In the genomic region with DNA sequence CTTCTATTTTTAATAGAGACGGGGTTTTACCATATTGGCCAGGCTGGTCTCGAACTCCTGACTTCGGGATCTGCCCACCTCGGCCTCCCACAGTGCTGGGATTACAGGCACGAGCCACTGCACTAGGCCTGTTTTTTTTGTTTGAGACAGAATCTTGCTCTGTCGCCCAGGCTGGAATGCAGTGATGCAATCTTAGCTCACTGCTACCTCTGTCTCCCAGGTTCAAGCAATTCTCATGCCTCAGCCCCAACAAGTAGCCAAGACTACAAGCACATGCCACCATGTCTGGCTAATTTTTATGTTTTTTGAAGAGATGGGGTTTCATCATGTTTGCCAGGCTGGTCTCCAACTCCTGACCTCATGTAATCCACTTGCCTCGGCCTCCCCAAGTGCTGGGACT, we compare ENCODE assay signal across 29 cellular contexts.
DNase-seq lines count a peak whose midpoint lies in the region; ATAC-seq, FAIRE-seq and TF ChIP-seq lines count a peak whose summit lies in the region.
"Had no signal": no experiment of that assay in that cellular context is flagged by ENCODE, and none has a peak within 500 bp of the region (broad histone marks: within the 10 kb centered on the region; RNA-seq: fewer than 3 reads in every experiment).

No MANE protein-coding gene starts in this region.

- no peak overlapping the region for H2BK15ac ChIP-seq in IMR-90 (ENCODE audit: low read depth, low read length)

- H3K4me3 Mint-ChIP-seq in CD4-positive, alpha-beta memory T cell, result no peak overlapping the region
- H3K4me3 Mint-ChIP-seq: activated naive CD8-positive, alpha-beta T cell treated with anti-CD3 and anti-CD28 coated beads, Interleukin-2, amount 50 U/mL, for 24 hours; activated T-cell treated with anti-CD3 and anti-CD28 coated beads, Interleukin-2, amount 50 U/mL, for 4 hours; H9; immature natural killer cell; mesothelial cell of epicardium; naive B cell had no signal

- peak; percentile 29 for DNase-seq in IMR-90
- DNase-seq in K562 (ENCODE audit: extremely low read depth in 1 of 4, low spot score in 3 of 4), result no peak
- peak; percentile 13 for DNase-seq in fibroblast of villous mesenchyme (ENCODE audit: low read depth)
- DNase-seq in retinal pigment epithelial cell (ENCODE audit: low read depth), result peak; percentile 0
- DNase-seq in activated CD8-positive, alpha-beta memory T cell treated with anti-CD3 and anti-CD28 coated beads, Interleukin-2, amount 50 U/mL, for 4 hours, result no peak
- DNase-seq in GOT3 (lab: John Stamatoyannopoulos, UW), result no peak
- DNase-seq in CD4-positive, alpha-beta memory T cell, result no peak
- DNase-seq: activated CD4-positive, alpha-beta T cell treated with anti-CD3 and anti-CD28 coated beads for 48 hours; activated naive CD8-positive, alpha-beta T cell treated with anti-CD3 and anti-CD28 coated beads, Interleukin-2, amount 50 U/mL, for 24 hours; activated T-cell treated with anti-CD3 and anti-CD28 coated beads, Interleukin-2, amount 50 U/mL, for 4 hours; colonic mucosa; effector memory CD4-positive, alpha-beta T cell; H9; immature natural killer cell; left ventricle myocardium superior; naive B cell; NCI-H1436; stimulated activated CD4-positive, alpha-beta T cell treated with anti-CD3 and anti-CD28 coated beads, Interleukin-15, amount 100 ng/mL, for 24 hours; stimulated activated naive CD4-positive, alpha-beta T cell; T-helper 2 cell; testis; uterus had no signal

- H3K27me3 ChIP-seq in IMR-90 (ENCODE audit: control insufficient read depth, insufficient read depth, low read length) (no peaks in the 10 kb centered on the region), K562 (ENCODE audit: control insufficient read depth in 2 of 2, insufficient read depth in 2 of 2, low read length in 2 of 2) (no peaks in the 10 kb centered on the region)
- H3K27me3 ChIP-seq in CD4-positive, alpha-beta memory T cell (ENCODE audit: insufficient read depth, low read length), result no peaks in the 10 kb centered on the region
- H3K27me3 ChIP-seq: colonic mucosa, gastroesophageal sphincter, hepatocyte, testis, uterus had no signal

- intact Hi-C loops in IMR-90 (cut with micrococcal nuclease), result no loop called here
- intact Hi-C loops in K562 (cut with micrococcal nuclease), result no loop called here
- intact Hi-C loops in CD4-positive, alpha-beta memory T cell (cut with micrococcal nuclease), result no loop called here

- no peak overlapping the region for H3K27ac Mint-ChIP-seq in CD4-positive, alpha-beta memory T cell
- H3K27ac Mint-ChIP-seq: activated naive CD8-positive, alpha-beta T cell treated with anti-CD3 and anti-CD28 coated beads, Interleukin-2, amount 50 U/mL, for 24 hours; mesothelial cell of epicardium; naive B cell; progenitor cell of endocrine pancreas had no signal

- no peak for TF ChIP-seq CTCF in IMR-90 (conservative IDR thresholded peaks at IDR 0.05; ENCODE audit: low read depth, low read length)
- TF ChIP-seq CTCF in K562 (IDR thresholded peaks at IDR 0.05 in 2 of 3, conservative IDR thresholded peaks at IDR 0.05 in 1 of 3; ENCODE audit: insufficient read depth in 2 of 3, low read depth in 1 of 3, low read length in 3 of 3), result no peak
- TF ChIP-seq CTCF in fibroblast of villous mesenchyme (IDR thresholded peaks at IDR 0.05; ENCODE audit: insufficient read depth, low read depth, low read length), result no peak
- no peak for TF ChIP-seq CTCF in retinal pigment epithelial cell (conservative IDR thresholded peaks at IDR 0.05; ENCODE audit: low read depth, low read length)

- no peak overlapping the region for H3K4me2 ChIP-seq in IMR-90 (ENCODE audit: low read depth, low read length)
- H3K4me2 ChIP-seq in K562 (ENCODE audit: insufficient read depth, low read length), result no peak overlapping the region
- H3K4me2 ChIP-seq: hepatocyte, KMS-11 had no signal

- no peak overlapping the region for H3K18ac ChIP-seq in IMR-90 (ENCODE audit: low read depth, low read length)

- H2AFZ ChIP-seq in IMR-90 (replicated peaks; ENCODE audit: low read length, poor library complexity), result no peak overlapping the region
- no peak overlapping the region for H2AFZ ChIP-seq in K562 (ENCODE audit: low read depth, low read length)
- H2AFZ ChIP-seq: hepatocyte had no signal

- no peak overlapping the region for H3K4me3 ChIP-seq in IMR-90 (ENCODE audit: insufficient read depth, low read depth, low read length)
- H3K4me3 ChIP-seq in K562, result no peak overlapping the region
- no peak overlapping the region for H3K4me3 ChIP-seq in fibroblast of villous mesenchyme (ENCODE audit: low read depth, low read length)
- no peak overlapping the region for H3K4me3 ChIP-seq in retinal pigment epithelial cell (ENCODE audit: low read length)
- no peak overlapping the region for H3K4me3 ChIP-seq in CD4-positive, alpha-beta memory T cell (ENCODE audit: low read length in 2 of 2)
- H3K4me3 ChIP-seq: colonic mucosa, gastroesophageal sphincter, hepatocyte, testis, uterus had no signal

- peaks cover 0 to 17% (median 10%) of the 10 kb centered on the region in 8 donors for H3K9me3 Mint-ChIP-seq in CD4-positive, alpha-beta memory T cell

- H3K14ac ChIP-seq in IMR-90 (replicated peaks; ENCODE audit: low read depth, low read length), result no peak overlapping the region

- H4K5ac ChIP-seq in IMR-90 (ENCODE audit: low read depth, low read length), result no peak overlapping the region

- H3K9me1 ChIP-seq in IMR-90 (ENCODE audit: insufficient read depth, low read length), result peaks cover 3% of the 10 kb centered on the region; the same call in 1 of the 2 replicates
- no peaks in the 10 kb centered on the region for H3K9me1 ChIP-seq in K562 (ENCODE audit: control insufficient read depth, insufficient read depth, low read length)

- POLR2A ChIA-PET in IMR-90 (lab: Charles Lee; ENCODE audit: unreplicated experiment), result no interaction called here
- POLR2A ChIA-PET in K562 (lab: Yijun Ruan, JAX), result no interaction called here
- POLR2A ChIA-PET in CD4-positive, alpha-beta memory T cell (lab: Charles Lee; ENCODE audit: partially characterized antibody), result no interaction called here

- H2BK5ac ChIP-seq in IMR-90 (ENCODE audit: low read depth, low read length, poor library complexity, severe bottlenecking), result no peak overlapping the region

- CTCF ChIA-PET in IMR-90 (lab: Yijun Ruan, JAX) (no interaction called here), K562 (lab: Yijun Ruan, JAX; ENCODE audit: low intra/inter-chr PET ratio) (interaction anchor here (0.6 kb wide), 1 partner anchor 693 kb away, joined by 4 read pairs; no protein-coding TSS in a partner anchor)
- CTCF ChIA-PET in CD4-positive, alpha-beta memory T cell (lab: Charles Lee; ENCODE audit: partially characterized antibody), result no interaction called here

- no peak overlapping the region for H2BK120ac ChIP-seq in IMR-90 (ENCODE audit: low read depth, low read length)

- in situ Hi-C loops in IMR-90 (cut with MboI; ENCODE audit: low sequenced_read_pairs) (no loop called here), K562 (cut with MboI) (loop anchor here (10.0 kb wide), 1 partner anchor 100 kb away; no protein-coding TSS in a partner anchor)

- H3K9ac ChIP-seq in IMR-90 (ENCODE audit: low read depth, low read length) (no peak overlapping the region), K562 (ENCODE audit: insufficient read depth in 1 of 2, low read depth in 2 of 2, low read length in 2 of 2) (no peak overlapping the region)
- H3K9ac ChIP-seq: KMS-11 had no signal

- H3K56ac ChIP-seq in IMR-90 (ENCODE audit: extremely low read depth, insufficient read depth, low read length), result no peak overlapping the region

- H3K36me3 Mint-ChIP-seq in CD4-positive, alpha-beta memory T cell, result peaks cover 33 to 57% of the 10 kb centered on the region in 2 donors

- ATAC-seq in IMR-90 (ENCODE audit: low read depth) (no peak), K562 (no peak)
- ATAC-seq: activated naive CD8-positive, alpha-beta T cell treated with anti-CD3 and anti-CD28 coated beads, Interleukin-2, amount 50 U/mL, for 24 hours; activated T-cell treated with anti-CD3 and anti-CD28 coated beads, Interleukin-2, amount 50 U/mL, for 4 hours; esophagus mucosa; gastroesophageal sphincter; left ventricle myocardium superior had no signal

- TF ChIP-seq RAD21 in IMR-90 (IDR thresholded peaks at IDR 0.05; ENCODE audit: low read length), result no peak
- TF ChIP-seq RAD21 in K562 (CRISPR knock-in tag; conservative IDR thresholded peaks at IDR 0.05 in 1 of 2, IDR thresholded peaks at IDR 0.05 in 1 of 2), result no peak

- dilution Hi-C loops in IMR-90 (cut with HindIII; ENCODE audit: low sequenced_read_pairs, unreplicated experiment), result no loop called here

- no peak overlapping the region for H4K8ac ChIP-seq in IMR-90 (ENCODE audit: low read depth in 2 of 2, low read length in 2 of 2)

- no peak overlapping the region for H2AK9ac ChIP-seq in IMR-90 (replicated peaks; ENCODE audit: low read depth, low read length, poor library complexity)

- H3K36me3 ChIP-seq in IMR-90 (ENCODE audit: control insufficient read depth, insufficient read depth, low read length) (no peaks in the 10 kb centered on the region), K562 (ENCODE audit: control insufficient read depth, insufficient read depth, low read length) (no peaks in the 10 kb centered on the region)
- no peaks in the 10 kb centered on the region for H3K36me3 ChIP-seq in CD4-positive, alpha-beta memory T cell (ENCODE audit: insufficient read depth, low read length)
- H3K36me3 ChIP-seq: colonic mucosa, gastroesophageal sphincter, uterus had no signal

- no peaks in the 10 kb centered on the region for H3K79me1 ChIP-seq in IMR-90 (ENCODE audit: low read depth in 1 of 2, low read length in 2 of 2)

- H4K91ac ChIP-seq in IMR-90 (ENCODE audit: insufficient read depth, low read depth, low read length), result no peak overlapping the region

- H3K23ac ChIP-seq in IMR-90 (ENCODE audit: low read depth, low read length), result no peak overlapping the region

- H3K4me1 ChIP-seq in IMR-90 (ENCODE audit: control insufficient read depth, insufficient read depth, low read length), result no peaks in the 10 kb centered on the region
- no peaks in the 10 kb centered on the region for H3K4me1 ChIP-seq in K562 (replicated peaks in 1 of 2; ENCODE audit: control insufficient read depth in 2 of 2, insufficient read depth in 2 of 2, low read length in 2 of 2)
- H3K4me1 ChIP-seq in CD4-positive, alpha-beta memory T cell (ENCODE audit: insufficient read depth, low read length), result no peaks in the 10 kb centered on the region
- H3K4me1 ChIP-seq: colonic mucosa, gastroesophageal sphincter, testis, uterus had no signal

- no peak overlapping the region for H2BK20ac ChIP-seq in IMR-90 (ENCODE audit: low read depth, low read length)

- no peak overlapping the region for H3K4ac ChIP-seq in IMR-90 (ENCODE audit: low read depth, low read length)

- no peak overlapping the region for H2AK5ac ChIP-seq in IMR-90 (ENCODE audit: low read depth, low read length)

- FAIRE-seq in K562 (lab: Jason Lieb, UNC), result no peak

- TF ChIP-seq EP300 in K562 (IDR thresholded peaks at IDR 0.05; ENCODE audit: low read length), result no peak

- no peaks in the 10 kb centered on the region for H3K27me3 Mint-ChIP-seq in CD4-positive, alpha-beta memory T cell
- H3K27me3 Mint-ChIP-seq: activated naive CD8-positive, alpha-beta T cell treated with anti-CD3 and anti-CD28 coated beads, Interleukin-2, amount 50 U/mL, for 24 hours; naive B cell; progenitor cell of endocrine pancreas had no signal

- H4K20me1 ChIP-seq in IMR-90 (ENCODE audit: insufficient read depth, low read length) (no peaks in the 10 kb centered on the region), K562 (replicated peaks; ENCODE audit: control insufficient read depth, insufficient read depth, low read length) (no peaks in the 10 kb centered on the region)

- H3K27ac ChIP-seq in IMR-90 (ENCODE audit: insufficient read depth, low read length) (no peak overlapping the region), K562 (ENCODE audit: extremely low read depth, low read depth, low read length) (no peak overlapping the region)
- H3K27ac ChIP-seq in CD4-positive, alpha-beta memory T cell (ENCODE audit: low read depth, low read length), result no peak overlapping the region
- H3K27ac ChIP-seq: C4-2B, colonic mucosa, gastroesophageal sphincter, hepatocyte, KMS-11, testis, uterus had no signal

- 0 out of 2 replicates have a peak, but pooled peaks cover 2% of the 10 kb centered on the region for H3K9me3 ChIP-seq in IMR-90 (ENCODE audit: control insufficient read depth, insufficient read depth, low read length)
- H3K9me3 ChIP-seq in K562 (replicated peaks; ENCODE audit: control insufficient read depth, insufficient read depth, low read depth, low read length), result 0 out of 2 replicates have a peak, but pooled peaks cover 2% of the 10 kb centered on the region
- H3K9me3 ChIP-seq in CD4-positive, alpha-beta memory T cell (ENCODE audit: control insufficient read depth in 1 of 2, low read length in 2 of 2), result no peaks in the 10 kb centered on the region
- H3K9me3 ChIP-seq: colonic mucosa, testis had no signal

- TF ChIP-seq POLR2A in IMR-90 (IDR thresholded peaks at IDR 0.05; ENCODE audit: low read depth, low read length) (no peak), K562 (conservative IDR thresholded peaks at IDR 0.05) (no peak)

- no peaks in the 10 kb centered on the region for H3K79me2 ChIP-seq in K562 (ENCODE audit: control insufficient read depth, insufficient read depth, low read length)
- H3K79me2 ChIP-seq: hepatocyte had no signal

- no TSS peak for BruUV-seq in IMR-90 (replicated peaks; lab: Mats Ljungman, UMichigan)
- no TSS peak for BruUV-seq in K562 (replicated peaks; lab: Mats Ljungman, UMichigan)

- peaks cover 0 to 2% (median 0%) of the 10 kb centered on the region in 4 donors for H3K4me1 Mint-ChIP-seq in CD4-positive, alpha-beta memory T cell
- H3K4me1 Mint-ChIP-seq: activated naive CD8-positive, alpha-beta T cell treated with anti-CD3 and anti-CD28 coated beads, Interleukin-2, amount 50 U/mL, for 24 hours; immature natural killer cell; naive B cell had no signal

- 88% methylated on average over 5 of the region's 7 CpGs; no CpG with 5 or more reads in 1 of the 2 experiments for WGBS in IMR-90 (ENCODE audit: extremely low coverage in 2 of 2, insufficient read length in 1 of 2), 2 experiments
- WGBS in K562 (ENCODE audit: insufficient coverage, low coverage, missing lambda C conversion rate), result 86% methylated on average over 7 of the region's 7 CpGs

Comparison
In these comparisons a context has a peak if more than half of its experiments do, and no peak if none do; other contexts are left out.
1. DNase-seq: peak in IMR-90 (single experiment), fibroblast of villous mesenchyme (single experiment) and retinal pigment epithelial cell (single experiment); none in K562 (0 of 4), activated CD8-positive, alpha-beta memory T cell treated with anti-CD3 and anti-CD28 coated beads, Interleukin-2, amount 50 U/mL, for 4 hours (single experiment), GOT3 (single experiment) and CD4-positive, alpha-beta memory T cell (0 of 5).